ENCODE assay signal across 8 cellular contexts in the genomic region with DNA sequence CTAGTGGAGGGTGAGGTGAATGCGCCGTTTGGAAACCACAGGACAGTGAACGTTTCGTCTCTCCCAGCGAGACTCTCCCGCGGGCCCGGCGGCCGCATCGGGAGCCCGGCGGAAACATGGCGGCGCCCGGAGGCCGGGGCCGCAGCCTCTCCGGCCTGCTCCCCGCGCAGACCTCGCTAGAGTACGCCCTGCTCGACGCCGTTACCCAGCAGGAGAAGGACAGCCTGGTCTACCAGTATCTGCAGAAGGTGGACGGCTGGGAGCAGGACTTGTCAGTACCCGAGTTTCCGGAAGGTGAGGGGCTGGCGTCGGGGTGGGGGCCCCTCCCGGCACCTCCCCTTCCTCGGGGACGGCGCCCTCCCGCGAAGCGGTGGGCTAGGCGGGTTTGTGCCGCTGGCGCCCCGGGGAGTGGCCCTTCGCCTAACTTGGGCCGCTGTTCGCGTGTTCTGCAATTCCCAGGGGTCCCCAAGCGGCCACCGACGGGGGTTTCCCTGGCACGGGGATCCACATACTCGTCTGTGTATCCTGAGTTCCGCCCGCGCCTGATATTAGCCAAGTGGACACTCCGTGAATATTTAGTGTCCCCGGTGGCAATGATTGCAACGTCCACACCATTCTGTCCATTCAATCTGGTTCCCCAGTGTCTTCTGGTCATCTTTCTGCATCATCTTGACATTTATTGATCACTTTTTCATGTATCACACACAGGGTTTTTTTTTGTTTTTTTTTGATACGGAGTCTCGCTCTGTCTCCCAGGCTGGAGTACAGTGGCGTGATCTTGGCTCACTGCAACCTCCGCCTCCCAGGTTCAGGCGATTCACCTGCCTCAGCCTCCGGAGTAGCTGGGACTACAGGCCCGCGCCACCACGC. TPM values are rescaled to one million over a fixed set of nuclear protein-coding genes. Genes with fewer than 3 reads are reported as not detected.
DNase-seq lines count a peak whose midpoint lies in the region; ATAC-seq and TF ChIP-seq lines count a peak whose summit lies in the region.

No MANE protein-coding gene starts in this region.

- no peak for TF ChIP-seq POLR2A in prostate gland (IDR thresholded peaks at IDR 0.05)

- peak overlapping the region; percentile 86 to 94 for H3K4me3 ChIP-seq in ascending aorta
- H3K4me3 ChIP-seq in right cardiac atrium (ENCODE audit: low read length), result peak overlapping the region; percentile 57
- H3K4me3 ChIP-seq in prostate gland, result peak overlapping the region; percentile 59 to 85

- no peaks in the 10 kb centered on the region for H3K9me3 ChIP-seq in ascending aorta
- H3K9me3 ChIP-seq in right cardiac atrium (ENCODE audit: control insufficient read depth, low read length), result no peaks in the 10 kb centered on the region
- no peaks in the 10 kb centered on the region for H3K9me3 ChIP-seq in prostate gland

- H3K27me3 ChIP-seq in ascending aorta (no peaks in the 10 kb centered on the region), right cardiac atrium (ENCODE audit: control insufficient read depth, insufficient read depth) (no peaks in the 10 kb centered on the region), prostate gland (replicated peaks; ENCODE audit: insufficient read depth) (no peaks in the 10 kb centered on the region)

- intact Hi-C loops in ascending aorta (cut with DNase I) (no loop called here), right cardiac atrium (cut with DNase I) (loop anchor here in 1 of 4 donors (10.0 kb wide), 1 partner anchor 190 kb away; a partner anchor contains a TSS), prostate gland (cut with DNase I) (loop anchor here (2.0 kb wide), 1 partner anchor 190 kb away; no protein-coding TSS in a partner anchor)

- H3K36me3 ChIP-seq in ascending aorta, result peaks cover 5 to 10% of the 10 kb centered on the region in 2 donors
- H3K36me3 ChIP-seq in prostate gland, result no peaks in the 10 kb centered on the region

- 2% methylated on average over 66 of the region's 66 CpGs for WGBS in right cardiac atrium
- 2% methylated on average over 65 of the region's 66 CpGs for WGBS in prostate gland

- peak; percentile 72 for DNase-seq in Caki2 (ENCODE audit: low read depth)
- peak; percentile 19 for DNase-seq in T follicular helper cell (ENCODE audit: low read depth)
- peak in 1 of 2 donors; percentile 80 for DNase-seq in ascending aorta (ENCODE audit: low spot score in 2 of 2)
- peak; percentile 69 to 85 (median 82) for DNase-seq in right cardiac atrium
- DNase-seq in prostate gland (ENCODE audit: low spot score), result peak; percentile 50
- no peak for DNase-seq in middle frontal gyrus (ENCODE audit: extremely low spot score, low spot score)

- ATAC-seq in GM19395 (IDR thresholded peaks at IDR 0.05; ENCODE audit: unreplicated experiment), result peak; percentile 34
- peak; percentile 28 for ATAC-seq in HG03460 (IDR thresholded peaks at IDR 0.05; ENCODE audit: unreplicated experiment)
- peak; percentile 80 to 85 for ATAC-seq in right cardiac atrium

- in situ Hi-C loops in Caki2 (cut with HindIII; ENCODE audit: low pct_unique_long_range_greater_than_20kb, low sequenced_read_pairs), result no loop called here

- H3K27ac ChIP-seq in ascending aorta, result peak overlapping the region; percentile 83 to 91
- H3K27ac ChIP-seq in right cardiac atrium (ENCODE audit: low read length), result peak overlapping the region; percentile 95
- peak overlapping the region; percentile 91 to 98 for H3K27ac ChIP-seq in prostate gland

- peak in 2 of 3 experiments; percentile 4 to 7 for TF ChIP-seq CTCF in ascending aorta (IDR thresholded peaks at IDR 0.05)
- TF ChIP-seq CTCF in prostate gland (IDR thresholded peaks at IDR 0.05), result peak in 2 of 4 experiments; percentile 11 to 24

- H3K4me1 ChIP-seq in ascending aorta (peaks cover 6 to 15% of the 10 kb centered on the region in 2 donors), right cardiac atrium (ENCODE audit: control insufficient read depth, insufficient read depth, low read length) (peaks cover 2% of the 10 kb centered on the region), prostate gland (replicated peaks) (no peaks in the 10 kb centered on the region)

RNA-seq across cellular contexts. Expression of a gene that starts 0.5 kb away (rescaled TPM):
- 9.8 and 21.8 TPM in 2 replicates for total RNA-seq in Caki2 (2014; rRNA removed; shearing (Covaris generic); ENCODE audit: low replicate concordance)
- 7.1 TPM for total RNA-seq in ascending aorta
- 10 to 100 TPM; 62.3 to 79.8 (median 69.9) TPM for total RNA-seq in right cardiac atrium
- 14.9 TPM for polyA plus RNA-seq in right cardiac atrium
- 10 to 100 TPM; 49.4 to 89.5 TPM for total RNA-seq in prostate gland

RNA-seq across cellular contexts. Expression of a gene that starts 1.1 kb away (rescaled TPM):
- total RNA-seq in Caki2 (2014; rRNA removed; shearing (Covaris generic); ENCODE audit: low replicate concordance), result 7.6 and 8.3 TPM in 2 replicates
- total RNA-seq in ascending aorta, result 0.21 TPM
- 1 to 10 TPM; 5.0 to 7.3 (median 6.6) TPM for total RNA-seq in right cardiac atrium
- 4.5 TPM for polyA plus RNA-seq in right cardiac atrium
- total RNA-seq in prostate gland, result 1 to 10 TPM; 6.2 to 9.7 TPM

Comparison
In these comparisons a context has a peak if more than half of its experiments do, and no peak if none do; other contexts are left out.
1. ATAC-seq: peak in every context shown above with its lines; median percentile 82 in right cardiac atrium; 34 in GM19395; 28 in HG03460.